Comparison of ENCODE assay signal across 8 cellular contexts in the genomic region with DNA sequence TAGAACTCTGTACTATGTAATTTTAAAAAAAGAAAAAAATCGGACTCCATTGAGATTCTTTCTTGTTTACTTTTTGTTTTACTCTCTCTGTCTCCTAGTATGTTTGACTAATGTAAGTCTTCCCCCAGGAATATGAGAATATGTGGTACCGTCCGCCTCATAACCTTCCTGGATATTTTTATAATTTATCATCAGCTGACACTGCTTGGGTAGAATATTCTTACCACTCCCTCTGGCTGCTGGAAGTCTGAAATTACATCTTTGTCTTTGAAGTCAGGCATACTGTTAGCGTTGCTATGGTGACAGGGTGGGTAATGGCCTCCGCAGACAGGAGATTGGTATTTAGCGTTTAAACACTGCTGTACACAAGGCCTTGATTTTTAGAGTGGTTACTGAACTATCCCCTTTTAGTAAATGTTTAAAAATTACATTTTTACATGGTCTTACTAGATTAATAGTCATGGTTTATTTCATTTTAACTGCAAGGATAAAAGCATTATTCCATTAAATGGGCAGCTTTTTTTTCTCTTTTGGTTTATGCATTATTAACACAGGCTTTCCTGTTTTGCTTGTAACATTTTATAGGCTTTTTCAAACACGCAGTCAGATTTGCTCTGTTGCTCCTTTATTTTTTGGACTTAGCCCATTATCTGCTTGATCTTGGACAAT.
DNase-seq lines count a peak whose midpoint lies in the region; ATAC-seq and TF ChIP-seq lines count a peak whose summit lies in the region.

No MANE protein-coding gene starts in this region.

- H3K27me3 Mint-ChIP-seq in activated naive CD8-positive, alpha-beta T cell treated with anti-CD3 and anti-CD28 coated beads, Interleukin-2, amount 10 ng/mL, durations not matched to agents 7 days and 5 days: no peaks in the 10 kb centered on the region

- H3K36me3 Mint-ChIP-seq in activated naive CD8-positive, alpha-beta T cell treated with anti-CD3 and anti-CD28 coated beads, Interleukin-2, amount 10 ng/mL, durations not matched to agents 7 days and 5 days: no peaks in the 10 kb centered on the region

- peak overlapping the region; percentile 83 for H3K27ac ChIP-seq in left ventricle myocardium inferior (replicated peaks)
- peak overlapping the region; percentile 81 to 92 (median 88) for H3K27ac ChIP-seq in gastrocnemius medialis

- H3K27ac Mint-ChIP-seq in activated naive CD8-positive, alpha-beta T cell treated with anti-CD3 and anti-CD28 coated beads, Interleukin-2, amount 10 ng/mL, durations not matched to agents 7 days and 5 days: no peak overlapping the region

- H3K9me3 ChIP-seq in left ventricle myocardium inferior (replicated peaks) (no peaks in the 10 kb centered on the region), gastrocnemius medialis (no peaks in the 10 kb centered on the region)

- H3K4me3 ChIP-seq in left ventricle myocardium inferior: peak overlapping the region; percentile 42
- peak overlapping the region in 3 of 4 donors; percentile 1 to 19 (median 7) for H3K4me3 ChIP-seq in gastrocnemius medialis

- intact Hi-C loops in left ventricle myocardium inferior (cut with micrococcal nuclease) (loop anchor here (10.0 kb wide), 1 partner anchor 169 kb away; no protein-coding TSS in a partner anchor), gastrocnemius medialis (cut with DNase I; ENCODE audit: low total_unique reads) (loop anchor here (1.0 to 10.0 kb wide), 2 partner anchors 68 to 231 kb away; no protein-coding TSS in a partner anchor)

- peak; percentile 65 for ATAC-seq in activated naive CD8-positive, alpha-beta T cell treated with anti-CD3 and anti-CD28 coated beads, Interleukin-2, amount 10 ng/mL, durations not matched to agents 7 days and 5 days (ENCODE audit: low read depth)
- ATAC-seq in gastrocnemius medialis: peak; percentile 81 to 84

- no peaks in the 10 kb centered on the region for H3K9me3 Mint-ChIP-seq in activated naive CD8-positive, alpha-beta T cell treated with anti-CD3 and anti-CD28 coated beads, Interleukin-2, amount 10 ng/mL, durations not matched to agents 7 days and 5 days

- TF ChIP-seq CTCF in left ventricle myocardium inferior (IDR thresholded peaks at IDR 0.05; ENCODE audit: borderline replicate concordance) (peak; percentile 63), gastrocnemius medialis (IDR thresholded peaks at IDR 0.05 in 4 of 5, conservative IDR thresholded peaks at IDR 0.05 in 1 of 5) (peak in 4 of 5 experiments; percentile 17 to 42 (median 30))

- peak in 1 of 2 donors; percentile 75 for TF ChIP-seq POLR2A in gastrocnemius medialis (IDR thresholded peaks at IDR 0.05)

- no peak overlapping the region for H3K4me3 Mint-ChIP-seq in activated naive CD8-positive, alpha-beta T cell treated with anti-CD3 and anti-CD28 coated beads, Interleukin-2, amount 10 ng/mL, durations not matched to agents 7 days and 5 days

- in situ Hi-C loops in gastrocnemius medialis (cut with MboI; ENCODE audit: low sequenced_read_pairs in 4 of 4): loop anchor here in 3 of 4 donors (10.0 to 25.0 kb wide), 3 partner anchors 166 to 231 kb away; a partner anchor contains a TSS

- peak; percentile 9 to 80 (median 68) for DNase-seq in stimulated activated naive CD4-positive, alpha-beta T cell (lab: John Stamatoyannopoulos, UW)
- DNase-seq in stimulated activated naive CD4-positive, alpha-beta T cell treated with Interleukin-2 at 50 U/mL for 16 hours (lab: John Stamatoyannopoulos, UW): no peak
- DNase-seq in NCI-H146 (lab: John Stamatoyannopoulos, UW) (peak; percentile 96), left ventricle myocardium inferior (no peak), gastrocnemius medialis (peak; percentile 62 to 76), RPMI8226 (no peak), NCI-H446 treated with DMSO at 0.1 percent for 48 hours (lab: John Stamatoyannopoulos, UW) (no peak)
- DNase-seq in activated naive CD8-positive, alpha-beta T cell treated with anti-CD3 and anti-CD28 coated beads, Interleukin-2, amount 10 ng/mL, durations not matched to agents 7 days and 5 days: no peak

- H3K4me1 ChIP-seq in left ventricle myocardium inferior (peaks cover 94% of the 10 kb centered on the region), gastrocnemius medialis (peaks cover 90 to 92% of the 10 kb centered on the region in 2 donors)

- H3K36me3 ChIP-seq in left ventricle myocardium inferior (no peaks in the 10 kb centered on the region), gastrocnemius medialis (no peaks in the 10 kb centered on the region)

- POLR2A ChIA-PET in activated naive CD8-positive, alpha-beta T cell treated with anti-CD3 and anti-CD28 coated beads, Interleukin-2, amount 10 ng/mL, durations not matched to agents 7 days and 5 days (lab: Charles Lee): no interaction called here

- H3K4me1 Mint-ChIP-seq in activated naive CD8-positive, alpha-beta T cell treated with anti-CD3 and anti-CD28 coated beads, Interleukin-2, amount 10 ng/mL, durations not matched to agents 7 days and 5 days: peaks cover 36% of the 10 kb centered on the region

- H3K27me3 ChIP-seq in left ventricle myocardium inferior (ENCODE audit: low read depth): no peaks in the 10 kb centered on the region
- H3K27me3 ChIP-seq in gastrocnemius medialis: no peaks in the 10 kb centered on the region

Comparison
In these comparisons a context has a peak if more than half of its experiments do, and no peak if none do; other contexts are left out.
1. DNase-seq: peak in stimulated activated naive CD4-positive, alpha-beta T cell (6 of 6), NCI-H146 (single experiment) and gastrocnemius medialis (2 of 2); none in stimulated activated naive CD4-positive, alpha-beta T cell treated with Interleukin-2 at 50 U/mL for 16 hours (single experiment), activated naive CD8-positive, alpha-beta T cell treated with anti-CD3 and anti-CD28 coated beads, Interleukin-2, amount 10 ng/mL, durations not matched to agents 7 days and 5 days (single experiment), left ventricle myocardium inferior (single experiment), RPMI8226 (single experiment) and NCI-H446 treated with DMSO at 0.1 percent for 48 hours (single experiment).